ENCODE assay signal across 1 cellular context in the genomic region with DNA sequence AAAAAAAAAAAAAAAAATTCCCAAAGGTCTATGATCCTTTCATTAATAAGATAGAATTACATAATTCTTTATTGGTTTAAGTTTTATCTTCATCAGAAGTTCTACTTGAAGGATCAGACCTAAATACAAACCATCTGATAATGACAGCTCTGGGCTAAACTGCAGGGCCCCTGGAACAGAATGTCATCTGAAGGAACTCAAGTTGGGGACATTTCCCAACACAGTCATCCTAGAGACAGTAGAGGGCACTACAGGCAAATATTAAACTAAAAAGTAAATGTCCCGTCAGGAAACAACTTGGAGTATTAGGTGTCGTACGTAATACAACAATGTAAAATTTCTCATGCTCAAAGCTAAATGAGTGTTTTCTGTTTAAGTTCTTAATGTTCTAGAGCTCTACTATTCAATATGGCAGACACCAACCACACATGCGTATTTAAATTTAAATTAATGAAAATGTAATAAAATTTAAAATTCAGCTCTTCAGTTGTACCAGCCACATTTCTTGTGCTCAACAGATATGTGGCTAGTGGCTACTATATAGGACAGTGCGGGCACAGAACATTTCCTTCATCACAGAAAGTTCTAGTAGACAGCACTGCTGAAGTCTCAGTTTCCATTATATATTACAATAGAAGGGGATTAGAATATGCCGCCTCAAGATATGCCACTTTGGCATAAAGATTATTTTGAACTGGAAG.
TF ChIP-seq lines count a peak whose summit lies in the region.

No MANE protein-coding gene starts in this region.

TF ChIP-seq in GM12878, 131 proteins besides CTCF, POLR2A, EP300 and RAD21 (continued from another document):
- TF ChIP-seq YY1 (IDR thresholded peaks at IDR 0.05; ENCODE audit: low read depth, low read length): 0 out of 2 replicates have a peak, but pooled peaks have one; percentile 33
- TF ChIP-seq CBFB (IDR thresholded peaks at IDR 0.05; ENCODE audit: low read depth): no peak
- TF ChIP-seq SMC3 (IDR thresholded peaks at IDR 0.05; ENCODE audit: borderline replicate concordance, low read length): peak; percentile 66; the same call in 1 of the 2 replicates
- no peak for TF ChIP-seq IRF4 (IDR thresholded peaks at IDR 0.05; ENCODE audit: low read depth, low read length)
TF ChIP-seq in GM12878: peak in this region for 3.
